In the genomic region with DNA sequence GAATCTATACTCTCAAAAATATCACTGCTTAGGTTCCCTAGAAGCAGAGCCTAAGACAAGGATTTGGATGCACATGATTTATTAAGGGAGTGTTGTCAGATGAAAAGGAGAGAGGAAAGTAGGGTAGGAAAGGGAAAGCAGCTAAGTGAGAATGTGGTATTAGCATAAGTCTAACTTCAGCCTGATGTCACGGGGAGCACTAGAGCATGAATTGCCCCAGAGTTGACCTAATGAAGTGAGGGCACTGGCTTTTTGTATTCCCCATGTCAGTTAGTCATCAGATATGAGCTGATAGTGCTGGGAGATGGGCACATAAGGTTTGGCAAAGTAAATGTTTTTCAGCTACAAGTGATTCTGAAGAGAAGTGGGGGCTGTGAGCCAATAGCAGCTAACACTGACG, we compare ENCODE assay signal across 1 cellular context.
TF ChIP-seq lines count a peak whose summit lies in the region.

No MANE protein-coding gene starts in this region.

TF ChIP-seq in GM12878, 131 proteins besides CTCF, POLR2A, EP300 and RAD21 (continued from another document):
- TF ChIP-seq, protein P1, sequence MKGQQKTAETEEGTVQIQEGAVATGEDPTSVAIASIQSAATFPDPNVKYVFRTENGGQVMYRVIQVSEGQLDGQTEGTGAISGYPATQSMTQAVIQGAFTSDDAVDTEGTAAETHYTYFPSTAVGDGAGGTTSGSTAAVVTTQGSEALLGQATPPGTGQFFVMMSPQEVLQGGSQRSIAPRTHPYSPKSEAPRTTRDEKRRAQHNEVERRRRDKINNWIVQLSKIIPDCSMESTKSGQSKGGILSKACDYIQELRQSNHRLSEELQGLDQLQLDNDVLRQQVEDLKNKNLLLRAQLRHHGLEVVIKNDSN (IDR thresholded peaks at IDR 0.05; ENCODE audit: borderline replicate concordance, extremely low read length, insufficient read depth, low read depth, low read length): no peak
- TF ChIP-seq, protein P2, sequence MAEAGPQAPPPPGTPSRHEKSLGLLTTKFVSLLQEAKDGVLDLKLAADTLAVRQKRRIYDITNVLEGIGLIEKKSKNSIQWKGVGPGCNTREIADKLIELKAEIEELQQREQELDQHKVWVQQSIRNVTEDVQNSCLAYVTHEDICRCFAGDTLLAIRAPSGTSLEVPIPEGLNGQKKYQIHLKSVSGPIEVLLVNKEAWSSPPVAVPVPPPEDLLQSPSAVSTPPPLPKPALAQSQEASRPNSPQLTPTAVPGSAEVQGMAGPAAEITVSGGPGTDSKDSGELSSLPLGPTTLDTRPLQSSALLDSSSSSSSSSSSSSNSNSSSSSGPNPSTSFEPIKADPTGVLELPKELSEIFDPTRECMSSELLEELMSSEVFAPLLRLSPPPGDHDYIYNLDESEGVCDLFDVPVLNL (IDR thresholded peaks at IDR 0.05; ENCODE audit: low read depth, low read length): no peak
- TF ChIP-seq MTA3 (IDR thresholded peaks at IDR 0.05; ENCODE audit: borderline replicate concordance, low read length): no peak
- TF ChIP-seq BHLHE40 (IDR thresholded peaks at IDR 0.05; ENCODE audit: borderline replicate concordance in 1 of 2, low read depth in 2 of 2, low read length in 1 of 2): no peak
- TF ChIP-seq JUND (IDR thresholded peaks at IDR 0.05; ENCODE audit: low read depth, low read length): no peak
- TF ChIP-seq, protein P3, sequence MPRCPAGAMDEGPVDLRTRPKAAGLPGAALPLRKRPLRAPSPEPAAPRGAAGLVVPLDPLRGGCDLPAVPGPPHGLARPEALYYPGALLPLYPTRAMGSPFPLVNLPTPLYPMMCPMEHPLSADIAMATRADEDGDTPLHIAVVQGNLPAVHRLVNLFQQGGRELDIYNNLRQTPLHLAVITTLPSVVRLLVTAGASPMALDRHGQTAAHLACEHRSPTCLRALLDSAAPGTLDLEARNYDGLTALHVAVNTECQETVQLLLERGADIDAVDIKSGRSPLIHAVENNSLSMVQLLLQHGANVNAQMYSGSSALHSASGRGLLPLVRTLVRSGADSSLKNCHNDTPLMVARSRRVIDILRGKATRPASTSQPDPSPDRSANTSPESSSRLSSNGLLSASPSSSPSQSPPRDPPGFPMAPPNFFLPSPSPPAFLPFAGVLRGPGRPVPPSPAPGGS (IDR thresholded peaks at IDR 0.05; ENCODE audit: borderline replicate concordance, insufficient read depth, low read depth, low read length, poor library complexity, severe bottlenecking): no peak
